In genomic region chr1:155910621-155911121, GRCh38 we compare ENCODE assay signal across 8 cellular contexts. TPM values are rescaled to one million over a fixed set of nuclear protein-coding genes. Genes with fewer than 3 reads are reported as not detected.
A peak's percentile ranks its signal among the peaks of the same experiment; 100 is the strongest.
DNase-seq lines count a peak whose midpoint lies in the region; ATAC-seq and TF ChIP-seq lines count a peak whose summit lies in the region.

No MANE protein-coding gene starts in this region.

- TF ChIP-seq CTCF in lower leg skin (IDR thresholded peaks at IDR 0.05): no peak

- H3K36me3 ChIP-seq in SJSA1 (peaks cover 87% of the 10 kb centered on the region), duodenal mucosa (ENCODE audit: control insufficient read depth in 1 of 2, insufficient read depth in 2 of 2, low read length in 2 of 2) (peaks cover 21 to 36% of the 10 kb centered on the region in 2 donors)

- H3K9me3 ChIP-seq in SJSA1 (replicated peaks) (no peaks in the 10 kb centered on the region), duodenal mucosa (ENCODE audit: control insufficient read depth in 1 of 2, low read length in 2 of 2) (no peaks in the 10 kb centered on the region)

- intact Hi-C loops in lower leg skin (cut with DNase I; ENCODE audit: low total_unique reads): no loop called here

- ATAC-seq in HG03159 (IDR thresholded peaks at IDR 0.05; ENCODE audit: unreplicated experiment): peak; percentile 16

- H3K27me3 ChIP-seq in SJSA1 (replicated peaks) (no peaks in the 10 kb centered on the region), duodenal mucosa (ENCODE audit: control insufficient read depth in 1 of 2, insufficient read depth in 2 of 2, low read length in 2 of 2) (no peaks in the 10 kb centered on the region)

- DNase-seq in SIG-M5 treated with dmso at 0.1 percent for 504 hours (lab: John Stamatoyannopoulos, UW; ENCODE audit: unreplicated experiment) (peak; percentile 35), SIG-M5 (lab: John Stamatoyannopoulos, UW) (no peak), SJSA1 (ENCODE audit: low read depth in 1 of 2, low spot score in 2 of 2) (peak in 1 of 2 experiments; percentile 57), lower leg skin (ENCODE audit: low spot score in 2 of 2) (peak; percentile 18 to 68), substantia nigra (lab: John Stamatoyannopoulos, UW) (peak in 34 of 49 donors; percentile 3 to 66 (median 21)), NCI-H1436 treated with DMSO at 0.1 percent for 48 hours (lab: John Stamatoyannopoulos, UW) (no peak)

- H3K4me1 ChIP-seq in SJSA1 (replicated peaks) (peaks cover 22% of the 10 kb centered on the region), duodenal mucosa (ENCODE audit: control insufficient read depth in 1 of 2, insufficient read depth in 2 of 2, low read length in 2 of 2) (peaks cover 14 to 18% of the 10 kb centered on the region in 2 donors)

- peak overlapping the region; percentile 46 for H3K4me3 ChIP-seq in SJSA1
- H3K4me3 ChIP-seq in duodenal mucosa (ENCODE audit: low read depth in 1 of 2, low read length in 2 of 2): peak overlapping the region; percentile 89 to 93
- peak overlapping the region; percentile 39 for H3K4me3 ChIP-seq in lower leg skin (ENCODE audit: low read depth, poor library complexity, severe bottlenecking)

- peak overlapping the region; percentile 78 to 89 for H3K9ac ChIP-seq in duodenal mucosa (ENCODE audit: low read depth in 1 of 2, low read length in 2 of 2)

- WGBS in lower leg skin, 2 donors: 1 to 2% methylated on average over 11 of the region's 11 CpGs

- no peak for TF ChIP-seq POLR2A in lower leg skin (IDR thresholded peaks at IDR 0.05)

- H3K27ac ChIP-seq in SJSA1 (peak overlapping the region; percentile 64), duodenal mucosa (ENCODE audit: low read depth, low read length) (peak overlapping the region; percentile 69), substantia nigra (ENCODE audit: low read depth, low read length, poor library complexity, severe bottlenecking) (peak overlapping the region; percentile 81)

RNA-seq across cellular contexts. Expression of gene RIT1, which starts 0.5 kb away (rescaled TPM):
- total RNA-seq in SJSA1 (2014; rRNA removed; shearing (Covaris generic)): 47.4 and 73.8 TPM in 2 replicates
- total RNA-seq in lower leg skin: 10 to 100 TPM; 16.1 to 34.2 (median 24.2) TPM

RNA-seq across cellular contexts. Expression of gene KHDC4, which starts 23.5 kb away (rescaled TPM):
- 31.5 and 63.9 TPM in 2 replicates for total RNA-seq in SJSA1 (2014; rRNA removed; shearing (Covaris generic))
- total RNA-seq in lower leg skin: 10 to 100 TPM; 32.7 to 96.0 (median 45.5) TPM

RNA-seq across cellular contexts. Expression of gene RXFP4, which starts 30.8 kb away (rescaled TPM):
- not detected in 2 replicates for total RNA-seq in SJSA1 (2014; rRNA removed; shearing (Covaris generic))
- not detected for total RNA-seq in lower leg skin

RNA-seq across cellular contexts. Expression of gene SYT11, which starts 51.3 kb away (rescaled TPM):
- total RNA-seq in SJSA1 (2014; rRNA removed; shearing (Covaris generic)): 6.3 and 6.9 TPM in 2 replicates
- 1 to 10 TPM; 1.7 to 4.0 (median 3.5) TPM for total RNA-seq in lower leg skin

RNA-seq across cellular contexts. Expression of gene GON4L, which starts 53.7 kb away (rescaled TPM):
- 14.6 and 22.7 TPM in 2 replicates for total RNA-seq in SJSA1 (2014; rRNA removed; shearing (Covaris generic))
- 10 to 100 TPM; 24.9 to 43.9 (median 33.6) TPM for total RNA-seq in lower leg skin

Comparison
In these comparisons a context has a peak if more than half of its experiments do, and no peak if none do; other contexts are left out.
1. DNase-seq: peak in SIG-M5 treated with dmso at 0.1 percent for 504 hours (single experiment), lower leg skin (2 of 2) and substantia nigra (34 of 49); none in SIG-M5 (single experiment) and NCI-H1436 treated with DMSO at 0.1 percent for 48 hours (single experiment).
2. H3K4me3 ChIP-seq: peak in every context shown above with its lines; median percentile 91 in duodenal mucosa; 46 in SJSA1; 39 in lower leg skin.
3. Peak in every context shown above with its lines, with median percentiles within 50 percentile points of each other: H3K27ac ChIP-seq.